14 cellular contexts compared by ENCODE assay signal in genomic region chr9:133863193-133863592, GRCh38.
A peak's percentile ranks its signal among the peaks of the same experiment; 100 is the strongest.
DNase-seq lines count a peak whose midpoint lies in the region; ATAC-seq and TF ChIP-seq lines count a peak whose summit lies in the region.
"Had no signal": no experiment of that assay in that cellular context is flagged by ENCODE, and none has a peak within 500 bp of the region (broad histone marks: within the 10 kb centered on the region; RNA-seq: fewer than 3 reads in every experiment).

No MANE protein-coding gene starts in this region.

- H3K9me3 ChIP-seq in H9 (ENCODE audit: control insufficient read depth, low read depth, low read length) = peaks cover 12% of the 10 kb centered on the region

- H4K91ac ChIP-seq in H9 (ENCODE audit: insufficient read length, low read depth, low read length) = no peak overlapping the region

- no peak overlapping the region for H2BK20ac ChIP-seq in H9 (ENCODE audit: low read depth, low read length, poor library complexity, severe bottlenecking)

- H3T11ph ChIP-seq in H9 (ENCODE audit: low read length) = no peak overlapping the region

- H3K4me3 Mint-ChIP-seq in H9 (no peak overlapping the region), mesothelial cell of epicardium (no peak overlapping the region)
- no peak overlapping the region for H3K4me3 Mint-ChIP-seq in stimulated activated memory B cell treated with anti-CD40 and anti-IgM and Interleukin-4, amounts not matched to agents 10 μg/mL and 1 μg/mL and 100 μg/mL, for 72 hours
- H3K4me3 Mint-ChIP-seq in activated T-helper 1 cell treated with anti-CD3 and anti-CD28 coated beads, Interleukin-12 subunit alpha, Interleukin-12 subunit beta, Interleukin-2, Interleukin-4 antibody, amounts not matched to agents 30 ng/mL and 10 ng/mL and 1 ng/mL, durations not matched to agents 14 hours and 24 hours and 36 hours = no peak overlapping the region
- no peak overlapping the region for H3K4me3 Mint-ChIP-seq in natural killer cell treated with Interleukin-12 subunit alpha and Interleukin-12 subunit beta and Interleukin-15 and Interleukin-18, amount 100 ng/mL, for 72 hours

- no peak overlapping the region for H3K4me2 ChIP-seq in H9 (ENCODE audit: insufficient read depth, insufficient read length, low read length)

- no peak overlapping the region for H2BK12ac ChIP-seq in H9 (ENCODE audit: insufficient read length, low read depth, low read length)

- no peak overlapping the region for H2AK5ac ChIP-seq in H9 (ENCODE audit: insufficient read length, low read length)

- H3K56ac ChIP-seq in H9 (ENCODE audit: insufficient read length, low read depth, low read length) = no peak overlapping the region

- no peaks in the 10 kb centered on the region; the same call in 1 of the 2 replicates for H3K79me2 ChIP-seq in H9 (ENCODE audit: insufficient read depth, low read length)

- peaks cover 1% of the 10 kb centered on the region; the same call in 1 of the 2 replicates for H3K27me3 Mint-ChIP-seq in H9 (ENCODE audit: low read depth)
- H3K27me3 Mint-ChIP-seq in mesothelial cell of epicardium (ENCODE audit: low read depth) = no peaks in the 10 kb centered on the region
- no peaks in the 10 kb centered on the region for H3K27me3 Mint-ChIP-seq in stimulated activated memory B cell treated with anti-CD40 and anti-IgM and Interleukin-4, amounts not matched to agents 10 μg/mL and 1 μg/mL and 100 μg/mL, for 72 hours
- H3K27me3 Mint-ChIP-seq in activated T-helper 1 cell treated with anti-CD3 and anti-CD28 coated beads, Interleukin-12 subunit alpha, Interleukin-12 subunit beta, Interleukin-2, Interleukin-4 antibody, amounts not matched to agents 30 ng/mL and 10 ng/mL and 1 ng/mL, durations not matched to agents 14 hours and 24 hours and 36 hours (ENCODE audit: insufficient read depth) = no peaks in the 10 kb centered on the region
- H3K27me3 Mint-ChIP-seq in natural killer cell treated with Interleukin-12 subunit alpha and Interleukin-12 subunit beta and Interleukin-15 and Interleukin-18, amount 100 ng/mL, for 72 hours = peaks cover 0 to 2% of the 10 kb centered on the region in 2 donors

- H3K4ac ChIP-seq in H9 (ENCODE audit: low read depth, low read length) = no peak overlapping the region

- no peaks in the 10 kb centered on the region for H3K23me2 ChIP-seq in H9 (ENCODE audit: insufficient read length, low read depth, low read length, poor library complexity, severe bottlenecking)

- no peak overlapping the region for H2BK120ac ChIP-seq in H9 (ENCODE audit: low read depth, low read length, poor library complexity, severe bottlenecking)

- no peaks in the 10 kb centered on the region for H3K79me1 ChIP-seq in H9 (ENCODE audit: insufficient read depth, low read depth, low read length, poor library complexity, severe bottlenecking)

- no peak overlapping the region for H3K18ac ChIP-seq in H9 (ENCODE audit: insufficient read length, low read depth, low read length)

- peaks cover 15 to 18% of the 10 kb centered on the region in 2 experiments for H3K9me3 Mint-ChIP-seq in H9
- H3K9me3 Mint-ChIP-seq in mesothelial cell of epicardium = peaks cover 8% of the 10 kb centered on the region
- peaks cover 6% of the 10 kb centered on the region for H3K9me3 Mint-ChIP-seq in stimulated activated memory B cell treated with anti-CD40 and anti-IgM and Interleukin-4, amounts not matched to agents 10 μg/mL and 1 μg/mL and 100 μg/mL, for 72 hours
- peaks cover 9% of the 10 kb centered on the region for H3K9me3 Mint-ChIP-seq in activated T-helper 1 cell treated with anti-CD3 and anti-CD28 coated beads, Interleukin-12 subunit alpha, Interleukin-12 subunit beta, Interleukin-2, Interleukin-4 antibody, amounts not matched to agents 30 ng/mL and 10 ng/mL and 1 ng/mL, durations not matched to agents 14 hours and 24 hours and 36 hours
- H3K9me3 Mint-ChIP-seq in natural killer cell treated with Interleukin-12 subunit alpha and Interleukin-12 subunit beta and Interleukin-15 and Interleukin-18, amount 100 ng/mL, for 72 hours = peaks cover 6% of the 10 kb centered on the region

- no peak overlapping the region for H2BK5ac ChIP-seq in H9 (ENCODE audit: insufficient read length, low read length)

- no peak for DNase-seq in H9
- no peak for DNase-seq in caudate nucleus (lab: John Stamatoyannopoulos, UW)
- DNase-seq in mesothelial cell of epicardium (ENCODE audit: low spot score in 2 of 2, unreplicated experiment in 2 of 2) = no peak
- no peak for DNase-seq in left lobe of liver (ENCODE audit: low spot score)
- no peak for DNase-seq in activated T-helper 1 cell treated with anti-CD3 and anti-CD28 coated beads, Interleukin-12 subunit alpha, Interleukin-12 subunit beta, Interleukin-2, Interleukin-4 antibody, amounts not matched to agents 30 ng/mL and 10 ng/mL and 1 ng/mL, durations not matched to agents 14 hours and 24 hours and 36 hours (ENCODE audit: low spot score)
- no peak for DNase-seq in retina
- DNase-seq in natural killer cell treated with Interleukin-12 subunit alpha and Interleukin-12 subunit beta and Interleukin-15 and Interleukin-18, amount 100 ng/mL, for 72 hours (ENCODE audit: low spot score) = no peak
- DNase-seq: activated effector memory CD4-positive, alpha-beta T cell treated with Interleukin-2 at 50 U/mL for 16 hours; AML-193; DMS79 treated with DMSO at 0.1 percent for 48 hours; mammary epithelial cell had no signal

- no peak overlapping the region for H4K8ac ChIP-seq in H9 (replicated peaks; ENCODE audit: insufficient read length, low read depth, low read length)

- intact Hi-C loops in activated T-helper 1 cell treated with anti-CD3 and anti-CD28 coated beads, Interleukin-12 subunit alpha, Interleukin-12 subunit beta, Interleukin-2, Interleukin-4 antibody, amounts not matched to agents 30 ng/mL and 10 ng/mL and 1 ng/mL, durations not matched to agents 14 hours and 24 hours and 36 hours (cut with micrococcal nuclease) = no loop called here

- H3K27me3 ChIP-seq in H9 (ENCODE audit: insufficient read depth, low read length) = no peaks in the 10 kb centered on the region
- H3K27me3 ChIP-seq: tibial artery had no signal

- H3K9ac ChIP-seq in H9 (ENCODE audit: extremely low read depth, insufficient read length, low read length) = no peak overlapping the region

- H3K27ac Mint-ChIP-seq in H9 (peak overlapping the region in 2 of 3 experiments; percentile 40 to 66; a peak in 4 of 7 replicates), mesothelial cell of epicardium (peak overlapping the region; percentile 85)
- peak overlapping the region; percentile 71 for H3K27ac Mint-ChIP-seq in stimulated activated memory B cell treated with anti-CD40 and anti-IgM and Interleukin-4, amounts not matched to agents 10 μg/mL and 1 μg/mL and 100 μg/mL, for 72 hours
- no peak overlapping the region for H3K27ac Mint-ChIP-seq in activated T-helper 1 cell treated with anti-CD3 and anti-CD28 coated beads, Interleukin-12 subunit alpha, Interleukin-12 subunit beta, Interleukin-2, Interleukin-4 antibody, amounts not matched to agents 30 ng/mL and 10 ng/mL and 1 ng/mL, durations not matched to agents 14 hours and 24 hours and 36 hours
- no peak overlapping the region for H3K27ac Mint-ChIP-seq in natural killer cell treated with Interleukin-12 subunit alpha and Interleukin-12 subunit beta and Interleukin-15 and Interleukin-18, amount 100 ng/mL, for 72 hours

- H3K27ac ChIP-seq in H9 (ENCODE audit: insufficient read length, low read depth, low read length) = no peak overlapping the region
- peak overlapping the region; percentile 48 for H3K27ac ChIP-seq in caudate nucleus (ENCODE audit: low read depth, low read length)
- H3K27ac ChIP-seq: tibial artery had no signal

- H3K36me3 Mint-ChIP-seq in H9 (ENCODE audit: insufficient read depth in 1 of 3, low read depth in 3 of 3) (peaks cover 20 to 36% (median 29%) of the 10 kb centered on the region in 3 experiments), mesothelial cell of epicardium (peaks cover 16% of the 10 kb centered on the region)
- H3K36me3 Mint-ChIP-seq in stimulated activated memory B cell treated with anti-CD40 and anti-IgM and Interleukin-4, amounts not matched to agents 10 μg/mL and 1 μg/mL and 100 μg/mL, for 72 hours = peaks cover 54% of the 10 kb centered on the region
- no peaks in the 10 kb centered on the region for H3K36me3 Mint-ChIP-seq in activated T-helper 1 cell treated with anti-CD3 and anti-CD28 coated beads, Interleukin-12 subunit alpha, Interleukin-12 subunit beta, Interleukin-2, Interleukin-4 antibody, amounts not matched to agents 30 ng/mL and 10 ng/mL and 1 ng/mL, durations not matched to agents 14 hours and 24 hours and 36 hours (ENCODE audit: low read depth)
- H3K36me3 Mint-ChIP-seq in natural killer cell treated with Interleukin-12 subunit alpha and Interleukin-12 subunit beta and Interleukin-15 and Interleukin-18, amount 100 ng/mL, for 72 hours = peaks cover 4% of the 10 kb centered on the region

- no peak overlapping the region for H3K14ac ChIP-seq in H9 (ENCODE audit: insufficient read depth, low read length)

- TF ChIP-seq CTCF in H9 (conservative IDR thresholded peaks at IDR 0.05) (no peak), mesothelial cell of epicardium (IDR thresholded peaks at IDR 0.05; ENCODE audit: unreplicated experiment) (no peak)

- no peaks in the 10 kb centered on the region for H4K20me1 ChIP-seq in H9 (ENCODE audit: control insufficient read depth, insufficient read depth, insufficient read length)

- H3K4me1 ChIP-seq in H9 (ENCODE audit: insufficient read depth, low read length) = no peaks in the 10 kb centered on the region

- no peak overlapping the region for H2AFZ ChIP-seq in H9 (ENCODE audit: low read length)

- no peak overlapping the region for H2BK15ac ChIP-seq in H9 (ENCODE audit: low read depth, low read length)

- peaks cover 19 to 29% of the 10 kb centered on the region in 2 experiments for H3K4me1 Mint-ChIP-seq in H9
- H3K4me1 Mint-ChIP-seq in mesothelial cell of epicardium = peaks cover 35% of the 10 kb centered on the region
- H3K4me1 Mint-ChIP-seq in stimulated activated memory B cell treated with anti-CD40 and anti-IgM and Interleukin-4, amounts not matched to agents 10 μg/mL and 1 μg/mL and 100 μg/mL, for 72 hours = peaks cover 53% of the 10 kb centered on the region
- H3K4me1 Mint-ChIP-seq in activated T-helper 1 cell treated with anti-CD3 and anti-CD28 coated beads, Interleukin-12 subunit alpha, Interleukin-12 subunit beta, Interleukin-2, Interleukin-4 antibody, amounts not matched to agents 30 ng/mL and 10 ng/mL and 1 ng/mL, durations not matched to agents 14 hours and 24 hours and 36 hours (ENCODE audit: low read depth) = no peaks in the 10 kb centered on the region
- peaks cover 0 to 3% of the 10 kb centered on the region in 2 donors for H3K4me1 Mint-ChIP-seq in natural killer cell treated with Interleukin-12 subunit alpha and Interleukin-12 subunit beta and Interleukin-15 and Interleukin-18, amount 100 ng/mL, for 72 hours (ENCODE audit: low read depth in 2 of 2)

- no CpG with 5 or more reads among the region's 19 CpGs for WGBS in H9 (ENCODE audit: extremely low coverage, insufficient read length, low lambda C conversion rate)

- H4K5ac ChIP-seq in H9 (ENCODE audit: insufficient read length, low read depth, low read length) = no peak overlapping the region

- no peak overlapping the region for H3K23ac ChIP-seq in H9 (ENCODE audit: insufficient read length, low read depth, low read length)

- ATAC-seq in stimulated activated memory B cell treated with anti-CD40 and anti-IgM and Interleukin-4, amounts not matched to agents 10 μg/mL and 1 μg/mL and 100 μg/mL, for 72 hours = no peak
- ATAC-seq in left lobe of liver = no peak
- ATAC-seq in natural killer cell treated with Interleukin-12 subunit alpha and Interleukin-12 subunit beta and Interleukin-15 and Interleukin-18, amount 100 ng/mL, for 72 hours = no peak
- ATAC-seq: Panc1 had no signal

Comparison
In these comparisons a context has a peak if more than half of its experiments do, and no peak if none do; other contexts are left out.
1. H3K27ac Mint-ChIP-seq: peak in H9 (2 of 3), mesothelial cell of epicardium (single experiment) and stimulated activated memory B cell treated with anti-CD40 and anti-IgM and Interleukin-4, amounts not matched to agents 10 μg/mL and 1 μg/mL and 100 μg/mL, for 72 hours (single experiment); none in activated T-helper 1 cell treated with anti-CD3 and anti-CD28 coated beads, Interleukin-12 subunit alpha, Interleukin-12 subunit beta, Interleukin-2, Interleukin-4 antibody, amounts not matched to agents 30 ng/mL and 10 ng/mL and 1 ng/mL, durations not matched to agents 14 hours and 24 hours and 36 hours (single experiment) and natural killer cell treated with Interleukin-12 subunit alpha and Interleukin-12 subunit beta and Interleukin-15 and Interleukin-18, amount 100 ng/mL, for 72 hours (0 of 2).